ENCODE assay signal across 20 cellular contexts in the genomic region with DNA sequence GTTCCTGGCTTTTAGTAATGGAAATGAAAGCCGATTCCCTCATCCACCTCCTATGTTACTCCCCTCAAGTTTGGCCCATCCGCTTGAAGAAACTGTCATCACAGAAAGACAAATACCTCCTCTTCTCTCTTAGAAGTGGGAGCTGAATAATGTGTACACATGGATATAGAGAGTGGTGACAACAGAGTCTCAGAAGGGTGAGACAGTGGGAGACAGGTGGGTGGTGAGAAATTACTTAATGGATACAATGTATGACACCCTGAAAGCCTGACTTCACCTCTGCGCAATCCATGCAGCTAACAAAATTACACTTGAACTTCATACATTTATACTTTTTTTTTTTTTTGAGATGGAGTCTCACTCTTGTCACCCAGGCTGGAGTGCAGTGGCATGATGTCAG.
"Had no signal": no experiment of that assay in that cellular context is flagged by ENCODE, and none has a peak within 500 bp of the region (broad histone marks: within the 10 kb centered on the region; RNA-seq: fewer than 3 reads in every experiment).

No MANE protein-coding gene starts in this region.

- H3K9me3 Mint-ChIP-seq: T-cell had no signal

- H3K27ac ChIP-seq: RWPE1 had no signal

- ATAC-seq: T-cell had no signal

- H3K9me3 ChIP-seq: SK-N-SH had no signal

- DNase-seq: KBM-7, MV-4-11, NCI-H1048, NCI-H1105, NCI-H1417, NCI-H1436 treated with DMSO at 0.1 percent for 48 hours, NCI-H1694, NCI-H187 treated with DMSO at 0.1 percent for 48 hours, NCI-H2029 treated with DMSO at 0.1 percent for 48 hours, NCI-H226, NCI-H446, NCI-H510A, NCI-H524 treated with DMSO at 0.1 percent for 48 hours, NCI-H69, NCI-H774, SHP77, SK-N-SH, SW 1271, T-cell had no signal

- H3K27ac Mint-ChIP-seq: T-cell had no signal

- H3K4me3 Mint-ChIP-seq: T-cell had no signal

- H3K36me3 Mint-ChIP-seq: T-cell had no signal

- H3K4me1 Mint-ChIP-seq: T-cell had no signal

- H3K4me2 ChIP-seq: SK-N-SH had no signal

- H3K9ac ChIP-seq: SK-N-SH had no signal
